In genomic region chr4:76736434-76736833, GRCh38 we compare ENCODE assay signal across 18 cellular contexts.
DNase-seq lines count a peak whose midpoint lies in the region; ATAC-seq and TF ChIP-seq lines count a peak whose summit lies in the region.
"Had no signal": no experiment of that assay in that cellular context is flagged by ENCODE, and none has a peak within 500 bp of the region (broad histone marks: within the 10 kb centered on the region; RNA-seq: fewer than 3 reads in every experiment).

No MANE protein-coding gene starts in this region.

- H3K4me3 ChIP-seq in esophagus squamous epithelium (no peak overlapping the region), MM.1S (ENCODE audit: low read length) (no peak overlapping the region)
- H3K4me3 ChIP-seq: A549, K562 had no signal

- no peaks in the 10 kb centered on the region for H3K27me3 Mint-ChIP-seq in nephron progenitor cell (ENCODE audit: low read depth, poor library complexity)

- no peaks in the 10 kb centered on the region for H3K27me3 ChIP-seq in esophagus squamous epithelium
- no peaks in the 10 kb centered on the region for H3K27me3 ChIP-seq in MM.1S (replicated peaks; ENCODE audit: insufficient read depth, low read length)

- no peaks in the 10 kb centered on the region for H3K9me3 Mint-ChIP-seq in nephron progenitor cell
- H3K9me3 Mint-ChIP-seq: CD8-positive, alpha-beta T cell had no signal

- H3K36me3 ChIP-seq in esophagus squamous epithelium, result peaks cover 0 to 37% (median 0%) of the 10 kb centered on the region in 3 donors
- H3K36me3 ChIP-seq in MM.1S (replicated peaks; ENCODE audit: insufficient read depth, low read length), result peaks cover 9% of the 10 kb centered on the region; the same call in 1 of the 2 replicates

- no peak for TF ChIP-seq POLR2A in esophagus squamous epithelium (IDR thresholded peaks at IDR 0.05)

- H3K9me2 ChIP-seq in MM.1S (replicated peaks; ENCODE audit: insufficient read depth, low read length), result no peaks in the 10 kb centered on the region

- H3K4me1 ChIP-seq in esophagus squamous epithelium (peaks cover 0 to 23% (median 0%) of the 10 kb centered on the region in 3 donors), MM.1S (ENCODE audit: low read length) (peaks cover 21% of the 10 kb centered on the region)
- H3K4me1 ChIP-seq: A549 had no signal

- H3K27ac Mint-ChIP-seq in nephron progenitor cell, result peak overlapping the region; percentile 43
- H3K27ac Mint-ChIP-seq: CD8-positive, alpha-beta T cell had no signal

- no peaks in the 10 kb centered on the region for H4K20me1 ChIP-seq in MM.1S (ENCODE audit: insufficient read depth, low read length)

- intact Hi-C loops in esophagus squamous epithelium (cut with DNase I), result loop anchor here (10.0 kb wide), 1 partner anchor 222 kb away; no protein-coding TSS in a partner anchor

- H3K79me2 ChIP-seq in MM.1S (ENCODE audit: low read length), result peaks cover 85% of the 10 kb centered on the region

- peak overlapping the region; percentile 27 to 88 (median 76) for H3K27ac ChIP-seq in esophagus squamous epithelium
- H3K27ac ChIP-seq in MM.1S (ENCODE audit: low read length), result no peak overlapping the region
- H3K27ac ChIP-seq: A549, HL-60 had no signal

- H3K4me2 ChIP-seq in MM.1S (ENCODE audit: low read depth, low read length), result no peak overlapping the region
- H3K4me2 ChIP-seq: A549 had no signal

- H3K9ac ChIP-seq in MM.1S (ENCODE audit: low read length), result no peak overlapping the region

- in situ Hi-C loops in G401 (cut with HindIII; ENCODE audit: low sequenced_read_pairs), result no loop called here

- peaks cover 33% of the 10 kb centered on the region for H3K4me1 Mint-ChIP-seq in nephron progenitor cell

- H3K4me3 Mint-ChIP-seq in nephron progenitor cell, result no peak overlapping the region
- H3K4me3 Mint-ChIP-seq: CD8-positive, alpha-beta T cell had no signal

- WGBS in esophagus squamous epithelium, 2 donors, result 51 to 74% methylated on average over 3 of the region's 3 CpGs

- no peak overlapping the region for H2AFZ ChIP-seq in MM.1S (ENCODE audit: low read length)

- no peak for TF ChIP-seq CTCF in esophagus squamous epithelium (IDR thresholded peaks at IDR 0.05)
- no peak for TF ChIP-seq CTCF in nephron progenitor cell (IDR thresholded peaks at IDR 0.05)
- no peak for TF ChIP-seq CTCF in MM.1S (IDR thresholded peaks at IDR 0.05; ENCODE audit: low read length)

- H3K36me3 Mint-ChIP-seq in nephron progenitor cell (ENCODE audit: low read depth), result peaks cover 76% of the 10 kb centered on the region
- H3K36me3 Mint-ChIP-seq: CD8-positive, alpha-beta T cell had no signal

- no peaks in the 10 kb centered on the region; the same call in 1 of the 2 replicates for H3F3A ChIP-seq in MM.1S (ENCODE audit: insufficient read depth, low read length)

- no peaks in the 10 kb centered on the region for H3K9me3 ChIP-seq in esophagus squamous epithelium
- no peaks in the 10 kb centered on the region for H3K9me3 ChIP-seq in MM.1S (replicated peaks; ENCODE audit: insufficient read depth, low read length)
- H3K9me3 ChIP-seq: A549 had no signal

- ATAC-seq in GM21367 (IDR thresholded peaks at IDR 0.05; ENCODE audit: unreplicated experiment), result no peak
- ATAC-seq: A549; CD8-positive, alpha-beta T cell; K562; left colon had no signal

- DNase-seq in AG08395 (ENCODE audit: low spot score) (peak; percentile 45), NOMO-1 treated with DMSO at 0.1 percent for 48 hours (lab: John Stamatoyannopoulos, UW; ENCODE audit: unreplicated experiment) (peak; percentile 90), esophagus squamous epithelium (lab: John Stamatoyannopoulos, UW) (no peak), nephron progenitor cell (no peak), MM.1S (no peak), G401 (ENCODE audit: low spot score) (no peak)
- no peak for DNase-seq in activated T-cell treated with anti-CD3 and anti-CD28 coated beads, Interleukin-2, amount 50 U/mL, for 48 hours
- DNase-seq: activated gamma-delta T cell; CD8-positive, alpha-beta T cell; left colon; NCI-H1105 treated with DMSO at 0.1 percent for 48 hours; NCI-H774; RPMI8226; stimulated activated naive CD4-positive, alpha-beta T cell treated with Interleukin-2 at 50 U/mL for 16 hours had no signal

Comparison
In these comparisons a context has a peak if more than half of its experiments do, and no peak if none do; other contexts are left out.
1. DNase-seq: peak in AG08395 (single experiment) and NOMO-1 treated with DMSO at 0.1 percent for 48 hours (single experiment); none in esophagus squamous epithelium (single experiment), nephron progenitor cell (single experiment), MM.1S (single experiment), G401 (single experiment) and activated T-cell treated with anti-CD3 and anti-CD28 coated beads, Interleukin-2, amount 50 U/mL, for 48 hours (0 of 2).